Comparison of ENCODE assay signal across 8 cellular contexts in genomic region chr14:88562831-88563686, GRCh38. TPM values are rescaled to one million over a fixed set of nuclear protein-coding genes. Genes with fewer than 3 reads are reported as not detected.
DNase-seq lines count a peak whose midpoint lies in the region; ATAC-seq and TF ChIP-seq lines count a peak whose summit lies in the region.

Gene ZC3H14, plus strand, starts transcription at chr14:88563037. Its CDS starts 97 bp downstream, at chr14:88563134.

- DNase-seq in CD1c-positive myeloid dendritic cell (ENCODE audit: extremely low spot score) (peak; percentile 95), NCI-H748 treated with DMSO at 0.1 percent for 48 hours (lab: John Stamatoyannopoulos, UW) (peak; percentile 88), dermis blood vessel endothelial cell (peak; percentile 94)
- peak; percentile 76 to 80 for DNase-seq in activated CD4-positive, alpha-beta T cell treated with anti-CD3 and anti-CD28 coated beads, Interleukin-2, amount 50 U/mL, for 4 hours
- DNase-seq in stimulated activated CD4-positive, alpha-beta T cell treated with anti-CD3 and anti-CD28 coated beads, Interleukin-4, amount 100 ng/mL, for 4 hours, result peak; percentile 86 to 87

- peaks cover 1 to 24% (median 12%) of the 10 kb centered on the region in 4 donors for H3K4me1 ChIP-seq in liver (ENCODE audit: control insufficient read depth in 4 of 4, insufficient read depth in 4 of 4, low read length in 3 of 4)

- no peak for TF ChIP-seq RAD21 in liver (IDR thresholded peaks at IDR 0.05)

- WGBS in liver, result under 1% methylated on average over 99 of the region's 99 CpGs

- peak within 1 kb of the TSS; percentile 73 to 81 for H3K9ac ChIP-seq in liver (ENCODE audit: low read depth in 1 of 2, low read length in 2 of 2)

- peaks cover 0 to 4% (median 2%) of the 10 kb centered on the region in 4 donors for H3K36me3 ChIP-seq in liver (ENCODE audit: control insufficient read depth in 4 of 4, insufficient read depth in 3 of 4, low read depth in 1 of 4, low read length in 3 of 4)

- no peaks in the 10 kb centered on the region for H3K27me3 ChIP-seq in liver (ENCODE audit: control insufficient read depth in 4 of 4, insufficient read depth in 4 of 4, low read length in 3 of 4)

- TF ChIP-seq CTCF in liver (IDR thresholded peaks at IDR 0.05; ENCODE audit: low read depth, low read length, missing input control), result no peak

- peak; percentile 93 for ATAC-seq in GM19351 (IDR thresholded peaks at IDR 0.05; ENCODE audit: unreplicated experiment)
- peak; percentile 94 for ATAC-seq in HG03520 (IDR thresholded peaks at IDR 0.05; ENCODE audit: unreplicated experiment)

- H3K27ac ChIP-seq in liver (ENCODE audit: low read depth in 1 of 2, low read length in 2 of 2), result peak within 1 kb of the TSS; percentile 93 to 97

- H3K9me3 ChIP-seq in liver (ENCODE audit: control insufficient read depth in 4 of 4, low read length in 3 of 4), result no peaks in the 10 kb centered on the region

- peak within 1 kb of the TSS; percentile 88 to 100 (median 97) for H3K4me3 ChIP-seq in liver (ENCODE audit: low read depth in 1 of 3, low read length in 3 of 3)

TF ChIP-seq in liver, 16 proteins besides CTCF, POLR2A, EP300 and RAD21:
- TF ChIP-seq HNF4G (IDR thresholded peaks at IDR 0.05) (no peak), TAF1 (conservative IDR thresholded peaks at IDR 0.05) (peak; percentile 75), HNF4A (conservative IDR thresholded peaks at IDR 0.05) (peak in 1 of 2 donors; percentile 11), FOXA1 (IDR thresholded peaks at IDR 0.05) (no peak), GABPA (IDR thresholded peaks at IDR 0.05 in 1 of 2, conservative IDR thresholded peaks at IDR 0.05 in 1 of 2) (no peak), MAX (IDR thresholded peaks at IDR 0.05) (no peak), ATF3 (IDR thresholded peaks at IDR 0.05) (no peak), EGR1 (IDR thresholded peaks at IDR 0.05; ENCODE audit: low read depth in 2 of 2) (peak; percentile 24 to 79), SP1 (IDR thresholded peaks at IDR 0.05) (no peak), ZBTB33 (IDR thresholded peaks at IDR 0.05) (no peak), RXRA (IDR thresholded peaks at IDR 0.05) (no peak), REST (IDR thresholded peaks at IDR 0.05) (peak; percentile 22), YY1 (IDR thresholded peaks at IDR 0.05) (peak; percentile 7), JUND (IDR thresholded peaks at IDR 0.05) (no peak), NR2F2 (IDR thresholded peaks at IDR 0.05) (no peak), FOXA2 (IDR thresholded peaks at IDR 0.05) (no peak)

RNA-seq across cellular contexts. Expression of gene ZC3H14, which starts in this region (rescaled TPM):
- total RNA-seq in dermis blood vessel endothelial cell (61.4 and 65.9 TPM in 2 replicates), liver (10 to 100 TPM; 28.5 to 54.5 TPM)
- polyA plus RNA-seq in liver, result 10 to 100 TPM; 22.4 to 34.9 TPM

Comparison
In these comparisons a context has a peak if more than half of its experiments do, and no peak if none do; other contexts are left out.
1. Peak in every context shown above with its lines: DNase-seq, ATAC-seq, H3K4me3 ChIP-seq and H3K27ac ChIP-seq.